In genomic region chr19:21505459-21506393, GRCh38 we compare ENCODE assay signal across 8 cellular contexts. TPM values are rescaled to one million over a fixed set of nuclear protein-coding genes. Genes with fewer than 3 reads are reported as not detected.
DNase-seq lines count a peak whose midpoint lies in the region; ATAC-seq and TF ChIP-seq lines count a peak whose summit lies in the region.

Gene ZNF429 (plus strand): TSS chr19:21505602. CDS start chr19:21505772, 170 bp downstream.

- no peaks in the 10 kb centered on the region for H3K9me2 ChIP-seq in OCI-LY7 (ENCODE audit: insufficient read depth, low read length)

- peak within 1 kb of the TSS; percentile 77 for H2AFZ ChIP-seq in OCI-LY7 (ENCODE audit: low read length)

- POLR2A ChIA-PET in OCI-LY7 (lab: Charles Lee): interaction anchor here (0.6 to 2.2 kb wide), 16 partner anchors 10 to 347 kb away, joined by 3 to 11 read pairs (median 4); partner anchors contain the start of gene ZNF493

- H3K9me3 ChIP-seq in OCI-LY7 (ENCODE audit: low read length) (peaks cover 12% of the 10 kb centered on the region; the same call in 1 of the 2 replicates), mucosa of descending colon (no peaks in the 10 kb centered on the region)

- H3K4me1 ChIP-seq in OCI-LY7 (ENCODE audit: insufficient read depth, low read length, poor library complexity, severe bottlenecking): peaks cover 11% of the 10 kb centered on the region
- peaks cover 8% of the 10 kb centered on the region for H3K4me1 ChIP-seq in mucosa of descending colon (ENCODE audit: low read depth)

- H3K27ac ChIP-seq in OCI-LY7 (ENCODE audit: low read depth, low read length, poor library complexity, severe bottlenecking): peak within 1 kb of the TSS; percentile 67

- no peaks in the 10 kb centered on the region for H4K20me1 ChIP-seq in OCI-LY7 (ENCODE audit: insufficient read depth, low read length)

- TF ChIP-seq CTCF in OCI-LY7 (conservative IDR thresholded peaks at IDR 0.05; ENCODE audit: low read length) (no peak), epithelial cell of proximal tubule (conservative IDR thresholded peaks at IDR 0.05; ENCODE audit: low read depth, low read length) (no peak), mucosa of descending colon (IDR thresholded peaks at IDR 0.05) (no peak)

- CTCF ChIA-PET in OCI-LY7 (lab: Charles Lee; ENCODE audit: unreplicated experiment): interaction anchor here (0.6 to 1.0 kb wide), 3 partner anchors 32 to 1842 kb away, joined by 3 to 5 read pairs (median 5); partner anchors contain the start of gene ATP13A1

- BruUV-seq in OCI-LY7 (replicated peaks; lab: Mats Ljungman, UMichigan): TSS peak; percentile 63

- intact Hi-C loops in OCI-LY7 (cut with micrococcal nuclease; ENCODE audit: unreplicated experiment): loop anchor here (1.0 to 10.0 kb wide), 2 partner anchors 330 to 941 kb away; partner anchors contain the start of gene ZNF737
- intact Hi-C loops in mucosa of descending colon (cut with DNase I, micrococcal nuclease): no loop called here

- DNase-seq in D341Med (ENCODE audit: low spot score) (peak; percentile 91), HuH-7 (ENCODE audit: low spot score) (peak; percentile 96), OCI-LY7 (ENCODE audit: low spot score) (peak; percentile 96), activated T-cell treated with anti-CD3 and anti-CD28 coated beads for 48 hours (ENCODE audit: low read depth) (peak; percentile 78), epithelial cell of proximal tubule (ENCODE audit: low read depth) (peak; percentile 66), mucosa of descending colon (peak; percentile 91 to 97 (median 92))
- peak; percentile 74 to 81 for DNase-seq in stimulated activated CD8-positive, alpha-beta memory T cell treated with anti-CD3 and anti-CD28 coated beads, Interleukin-4, amount 100 ng/mL, for 1 hour (ENCODE audit: low read depth in 2 of 2, low spot score in 1 of 2)

- H3K4me2 ChIP-seq in OCI-LY7 (ENCODE audit: low read length): peak within 1 kb of the TSS; percentile 70

- ATAC-seq in GM21447 (IDR thresholded peaks at IDR 0.05; ENCODE audit: unreplicated experiment) (peak; percentile 99), mucosa of descending colon (peak; percentile 99)

- H3K79me2 ChIP-seq in OCI-LY7 (ENCODE audit: insufficient read depth, low read depth, low read length): peaks cover 22% of the 10 kb centered on the region; the same call in 1 of the 2 replicates

- H3K4me3 ChIP-seq in OCI-LY7 (ENCODE audit: low read depth, low read length, poor library complexity, severe bottlenecking): peak within 1 kb of the TSS; percentile 84
- H3K4me3 ChIP-seq in epithelial cell of proximal tubule (ENCODE audit: low read depth, low read length): peak within 1 kb of the TSS; percentile 95
- H3K4me3 ChIP-seq in mucosa of descending colon: peak within 1 kb of the TSS; percentile 57

- H3K36me3 ChIP-seq in OCI-LY7 (ENCODE audit: insufficient read depth, low read length) (peaks cover 32% of the 10 kb centered on the region), mucosa of descending colon (ENCODE audit: low read depth) (no peaks in the 10 kb centered on the region)

RNA-seq across cellular contexts. Expression of gene ZNF429, which starts in this region (rescaled TPM):
- 12.8 and 19.8 TPM in 2 replicates for total RNA-seq in OCI-LY7 (2014; rRNA removed; shearing (Covaris generic))
- total RNA-seq in OCI-LY7 (2022) (24.6 and 30.7 TPM in 2 replicates), epithelial cell of proximal tubule (3.5 and 17.1 TPM in 2 replicates), mucosa of descending colon (10 to 100 TPM; 16.5 to 18.7 (median 16.6) TPM)

Comparison
In these comparisons a context has a peak if more than half of its experiments do, and no peak if none do; other contexts are left out.
1. Peak in every context shown above with its lines: DNase-seq, ATAC-seq, H3K4me3 ChIP-seq and H3K27ac ChIP-seq.